In the genomic region with DNA sequence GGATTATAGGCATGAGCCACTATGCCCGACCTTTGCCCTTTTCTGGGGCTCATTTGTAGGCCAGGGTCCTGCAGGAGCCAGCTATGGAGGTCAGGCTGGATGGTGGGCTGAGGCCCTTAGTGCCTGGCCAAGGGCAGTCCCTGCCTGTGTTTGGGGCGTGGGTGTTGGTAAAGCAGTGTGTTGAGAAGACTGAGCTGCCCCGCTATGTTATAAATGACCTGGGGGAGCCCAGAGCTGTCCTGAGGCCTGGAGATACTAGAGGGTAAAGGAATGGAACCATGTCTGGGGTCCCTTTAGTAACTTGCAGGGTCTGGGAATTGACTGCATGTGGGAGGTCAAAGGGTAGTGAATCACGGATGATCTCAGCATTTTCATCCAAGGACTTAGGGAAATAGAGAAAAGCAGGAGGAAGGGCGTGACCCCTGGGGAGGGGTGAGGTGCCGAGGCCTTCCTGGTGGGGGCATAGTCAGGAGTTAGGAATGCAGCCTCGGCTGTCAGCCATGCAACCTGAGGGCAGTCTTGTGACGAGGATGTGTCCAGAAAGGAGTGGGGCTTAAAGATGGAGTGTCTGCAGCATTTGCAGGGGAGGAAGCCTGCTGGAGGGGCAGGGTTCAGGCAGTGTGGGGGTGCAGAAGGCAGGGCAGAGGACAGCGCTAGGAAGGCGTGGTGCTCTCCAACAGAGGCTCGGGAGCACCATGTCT, we compare ENCODE assay signal across 1 cellular context.
TF ChIP-seq lines count a peak whose summit lies in the region.

No MANE protein-coding gene starts in this region.

TF ChIP-seq in GM12878, 131 proteins besides CTCF, POLR2A, EP300 and RAD21:
- TF ChIP-seq RAD51 (IDR thresholded peaks at IDR 0.05) (no peak), GABPA (IDR thresholded peaks at IDR 0.05; ENCODE audit: low read depth) (no peak), POU2F2 (IDR thresholded peaks at IDR 0.05; ENCODE audit: borderline replicate concordance, low read depth, low read length) (no peak), IKZF2 (IDR thresholded peaks at IDR 0.05) (no peak), MEF2A (IDR thresholded peaks at IDR 0.05; ENCODE audit: insufficient read depth, low read depth, low read length) (no peak), ZNF384 (IDR thresholded peaks at IDR 0.05; ENCODE audit: borderline replicate concordance, low read depth, low read length) (no peak), NFXL1 (IDR thresholded peaks at IDR 0.05; ENCODE audit: borderline replicate concordance) (no peak), BCL11A (IDR thresholded peaks at IDR 0.05; ENCODE audit: low read depth, low read length) (no peak), NRF1 (conservative IDR thresholded peaks at IDR 0.05; ENCODE audit: low read depth, low read length) (no peak), POLR2AphosphoS5 (IDR thresholded peaks at IDR 0.05; ENCODE audit: low read length) (no peak), RELA (IDR thresholded peaks at IDR 0.05; ENCODE audit: borderline replicate concordance, partially characterized antibody) (no peak), CBX5 (IDR thresholded peaks at IDR 0.05; ENCODE audit: low read depth) (no peak)
- TF ChIP-seq, protein P1, sequence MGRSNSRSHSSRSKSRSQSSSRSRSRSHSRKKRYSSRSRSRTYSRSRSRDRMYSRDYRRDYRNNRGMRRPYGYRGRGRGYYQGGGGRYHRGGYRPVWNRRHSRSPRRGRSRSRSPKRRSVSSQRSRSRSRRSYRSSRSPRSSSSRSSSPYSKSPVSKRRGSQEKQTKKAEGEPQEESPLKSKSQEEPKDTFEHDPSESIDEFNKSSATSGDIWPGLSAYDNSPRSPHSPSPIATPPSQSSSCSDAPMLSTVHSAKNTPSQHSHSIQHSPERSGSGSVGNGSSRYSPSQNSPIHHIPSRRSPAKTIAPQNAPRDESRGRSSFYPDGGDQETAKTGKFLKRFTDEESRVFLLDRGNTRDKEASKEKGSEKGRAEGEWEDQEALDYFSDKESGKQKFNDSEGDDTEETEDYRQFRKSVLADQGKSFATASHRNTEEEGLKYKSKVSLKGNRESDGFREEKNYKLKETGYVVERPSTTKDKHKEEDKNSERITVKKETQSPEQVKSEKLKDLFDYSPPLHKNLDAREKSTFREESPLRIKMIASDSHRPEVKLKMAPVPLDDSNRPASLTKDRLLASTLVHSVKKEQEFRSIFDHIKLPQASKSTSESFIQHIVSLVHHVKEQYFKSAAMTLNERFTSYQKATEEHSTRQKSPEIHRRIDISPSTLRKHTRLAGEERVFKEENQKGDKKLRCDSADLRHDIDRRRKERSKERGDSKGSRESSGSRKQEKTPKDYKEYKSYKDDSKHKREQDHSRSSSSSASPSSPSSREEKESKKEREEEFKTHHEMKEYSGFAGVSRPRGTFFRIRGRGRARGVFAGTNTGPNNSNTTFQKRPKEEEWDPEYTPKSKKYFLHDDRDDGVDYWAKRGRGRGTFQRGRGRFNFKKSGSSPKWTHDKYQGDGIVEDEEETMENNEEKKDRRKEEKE (IDR thresholded peaks at IDR 0.05) = no peak
- TF ChIP-seq, protein P2, sequence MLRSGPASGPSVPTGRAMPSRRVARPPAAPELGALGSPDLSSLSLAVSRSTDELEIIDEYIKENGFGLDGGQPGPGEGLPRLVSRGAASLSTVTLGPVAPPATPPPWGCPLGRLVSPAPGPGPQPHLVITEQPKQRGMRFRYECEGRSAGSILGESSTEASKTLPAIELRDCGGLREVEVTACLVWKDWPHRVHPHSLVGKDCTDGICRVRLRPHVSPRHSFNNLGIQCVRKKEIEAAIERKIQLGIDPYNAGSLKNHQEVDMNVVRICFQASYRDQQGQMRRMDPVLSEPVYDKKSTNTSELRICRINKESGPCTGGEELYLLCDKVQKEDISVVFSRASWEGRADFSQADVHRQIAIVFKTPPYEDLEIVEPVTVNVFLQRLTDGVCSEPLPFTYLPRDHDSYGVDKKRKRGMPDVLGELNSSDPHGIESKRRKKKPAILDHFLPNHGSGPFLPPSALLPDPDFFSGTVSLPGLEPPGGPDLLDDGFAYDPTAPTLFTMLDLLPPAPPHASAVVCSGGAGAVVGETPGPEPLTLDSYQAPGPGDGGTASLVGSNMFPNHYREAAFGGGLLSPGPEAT (IDR thresholded peaks at IDR 0.05; ENCODE audit: low read depth) = no peak
- TF ChIP-seq, protein P3, sequence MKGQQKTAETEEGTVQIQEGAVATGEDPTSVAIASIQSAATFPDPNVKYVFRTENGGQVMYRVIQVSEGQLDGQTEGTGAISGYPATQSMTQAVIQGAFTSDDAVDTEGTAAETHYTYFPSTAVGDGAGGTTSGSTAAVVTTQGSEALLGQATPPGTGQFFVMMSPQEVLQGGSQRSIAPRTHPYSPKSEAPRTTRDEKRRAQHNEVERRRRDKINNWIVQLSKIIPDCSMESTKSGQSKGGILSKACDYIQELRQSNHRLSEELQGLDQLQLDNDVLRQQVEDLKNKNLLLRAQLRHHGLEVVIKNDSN (IDR thresholded peaks at IDR 0.05; ENCODE audit: borderline replicate concordance, extremely low read length, insufficient read depth, low read depth, low read length) = no peak
- TF ChIP-seq, protein P4, sequence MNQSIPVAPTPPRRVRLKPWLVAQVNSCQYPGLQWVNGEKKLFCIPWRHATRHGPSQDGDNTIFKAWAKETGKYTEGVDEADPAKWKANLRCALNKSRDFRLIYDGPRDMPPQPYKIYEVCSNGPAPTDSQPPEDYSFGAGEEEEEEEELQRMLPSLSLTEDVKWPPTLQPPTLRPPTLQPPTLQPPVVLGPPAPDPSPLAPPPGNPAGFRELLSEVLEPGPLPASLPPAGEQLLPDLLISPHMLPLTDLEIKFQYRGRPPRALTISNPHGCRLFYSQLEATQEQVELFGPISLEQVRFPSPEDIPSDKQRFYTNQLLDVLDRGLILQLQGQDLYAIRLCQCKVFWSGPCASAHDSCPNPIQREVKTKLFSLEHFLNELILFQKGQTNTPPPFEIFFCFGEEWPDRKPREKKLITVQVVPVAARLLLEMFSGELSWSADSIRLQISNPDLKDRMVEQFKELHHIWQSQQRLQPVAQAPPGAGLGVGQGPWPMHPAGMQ (IDR thresholded peaks at IDR 0.05; ENCODE audit: borderline replicate concordance) = no peak
- TF ChIP-seq, protein P5, sequence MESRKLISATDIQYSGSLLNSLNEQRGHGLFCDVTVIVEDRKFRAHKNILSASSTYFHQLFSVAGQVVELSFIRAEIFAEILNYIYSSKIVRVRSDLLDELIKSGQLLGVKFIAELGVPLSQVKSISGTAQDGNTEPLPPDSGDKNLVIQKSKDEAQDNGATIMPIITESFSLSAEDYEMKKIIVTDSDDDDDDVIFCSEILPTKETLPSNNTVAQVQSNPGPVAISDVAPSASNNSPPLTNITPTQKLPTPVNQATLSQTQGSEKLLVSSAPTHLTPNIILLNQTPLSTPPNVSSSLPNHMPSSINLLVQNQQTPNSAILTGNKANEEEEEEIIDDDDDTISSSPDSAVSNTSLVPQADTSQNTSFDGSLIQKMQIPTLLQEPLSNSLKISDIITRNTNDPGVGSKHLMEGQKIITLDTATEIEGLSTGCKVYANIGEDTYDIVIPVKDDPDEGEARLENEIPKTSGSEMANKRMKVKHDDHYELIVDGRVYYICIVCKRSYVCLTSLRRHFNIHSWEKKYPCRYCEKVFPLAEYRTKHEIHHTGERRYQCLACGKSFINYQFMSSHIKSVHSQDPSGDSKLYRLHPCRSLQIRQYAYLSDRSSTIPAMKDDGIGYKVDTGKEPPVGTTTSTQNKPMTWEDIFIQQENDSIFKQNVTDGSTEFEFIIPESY (IDR thresholded peaks at IDR 0.05) = no peak
- TF ChIP-seq, protein P6, sequence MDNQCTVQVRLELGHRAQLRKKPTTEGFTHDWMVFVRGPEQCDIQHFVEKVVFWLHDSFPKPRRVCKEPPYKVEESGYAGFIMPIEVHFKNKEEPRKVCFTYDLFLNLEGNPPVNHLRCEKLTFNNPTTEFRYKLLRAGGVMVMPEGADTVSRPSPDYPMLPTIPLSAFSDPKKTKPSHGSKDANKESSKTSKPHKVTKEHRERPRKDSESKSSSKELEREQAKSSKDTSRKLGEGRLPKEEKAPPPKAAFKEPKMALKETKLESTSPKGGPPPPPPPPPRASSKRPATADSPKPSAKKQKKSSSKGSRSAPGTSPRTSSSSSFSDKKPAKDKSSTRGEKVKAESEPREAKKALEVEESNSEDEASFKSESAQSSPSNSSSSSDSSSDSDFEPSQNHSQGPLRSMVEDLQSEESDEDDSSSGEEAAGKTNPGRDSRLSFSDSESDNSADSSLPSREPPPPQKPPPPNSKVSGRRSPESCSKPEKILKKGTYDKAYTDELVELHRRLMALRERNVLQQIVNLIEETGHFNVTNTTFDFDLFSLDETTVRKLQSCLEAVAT (IDR thresholded peaks at IDR 0.05) = no peak
TF ChIP-seq in GM12878: peak in this region for 0.
